Comparison of ENCODE assay signal across 22 cellular contexts in the genomic region with DNA sequence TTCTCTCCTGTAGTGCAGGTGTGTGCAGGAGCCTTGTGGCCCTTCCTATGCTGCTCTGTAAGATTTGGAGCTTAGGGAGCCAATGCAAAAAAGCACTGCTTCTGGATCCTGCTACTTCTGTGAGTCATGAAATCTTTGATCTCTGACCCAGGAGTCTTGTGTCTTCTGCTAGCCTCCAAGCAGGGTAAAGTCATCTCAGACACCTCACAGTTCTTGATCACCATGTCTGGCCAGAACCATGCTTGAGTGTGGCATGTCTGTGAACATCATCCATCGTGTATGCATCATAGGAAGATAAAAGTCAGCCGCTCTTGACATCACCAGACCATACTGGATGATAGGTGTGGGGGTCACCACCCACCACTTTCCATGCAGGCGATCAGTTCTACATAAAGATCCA.
DNase-seq lines count a peak whose midpoint lies in the region; ATAC-seq, FAIRE-seq and TF ChIP-seq lines count a peak whose summit lies in the region.
"Had no signal": no experiment of that assay in that cellular context is flagged by ENCODE, and none has a peak within 500 bp of the region (broad histone marks: within the 10 kb centered on the region; RNA-seq: fewer than 3 reads in every experiment).

No MANE protein-coding gene starts in this region.

- no peaks in the 10 kb centered on the region for H3K36me3 Mint-ChIP-seq in activated T-cell treated with anti-CD3 and anti-CD28 coated beads, Interleukin-2, amount 50 U/mL, for 4 hours (ENCODE audit: insufficient read depth)
- no peaks in the 10 kb centered on the region for H3K36me3 Mint-ChIP-seq in activated naive CD8-positive, alpha-beta T cell treated with anti-CD3 and anti-CD28 coated beads, Interleukin-2, amount 50 U/mL, for 24 hours (ENCODE audit: low read depth)
- H3K36me3 Mint-ChIP-seq in activated naive CD8-positive, alpha-beta T cell treated with anti-CD3 and anti-CD28 coated beads for 36 hours, result no peaks in the 10 kb centered on the region
- H3K36me3 Mint-ChIP-seq: CD4-positive, CD25-positive, alpha-beta regulatory T cell; CD8-positive, alpha-beta T cell had no signal

- peaks cover 1% of the 10 kb centered on the region for H3K27me3 Mint-ChIP-seq in activated T-cell treated with anti-CD3 and anti-CD28 coated beads, Interleukin-2, amount 50 U/mL, for 4 hours (ENCODE audit: low read depth)
- no peaks in the 10 kb centered on the region for H3K27me3 Mint-ChIP-seq in activated naive CD8-positive, alpha-beta T cell treated with anti-CD3 and anti-CD28 coated beads, Interleukin-2, amount 50 U/mL, for 24 hours
- no peaks in the 10 kb centered on the region for H3K27me3 Mint-ChIP-seq in activated naive CD8-positive, alpha-beta T cell treated with anti-CD3 and anti-CD28 coated beads for 36 hours
- H3K27me3 Mint-ChIP-seq in stimulated activated naive CD8-positive, alpha-beta T cell treated with anti-CD3 and anti-CD28 coated beads, Interleukin-15, amount 100 ng/mL, for 72 hours, result peaks cover 7% of the 10 kb centered on the region
- H3K27me3 Mint-ChIP-seq: CD4-positive, CD25-positive, alpha-beta regulatory T cell had no signal

- DNase-seq in activated T-cell treated with anti-CD3 and anti-CD28 coated beads, Interleukin-2, amount 50 U/mL, for 4 hours, result no peak
- no peak for DNase-seq in activated T-cell treated with anti-CD3 and anti-CD28 coated beads, Interleukin-2, amount 50 U/mL, for 1 hour
- DNase-seq in activated naive CD8-positive, alpha-beta T cell treated with anti-CD3 and anti-CD28 coated beads, Interleukin-2, amount 50 U/mL, for 24 hours, result no peak
- DNase-seq in activated naive CD8-positive, alpha-beta T cell treated with anti-CD3 and anti-CD28 coated beads for 36 hours, result no peak
- DNase-seq in bronchial epithelial cell (ENCODE audit: low read depth) (no peak), anterior cingulate cortex (lab: John Stamatoyannopoulos, UW) (no peak)
- no peak for DNase-seq in stimulated activated naive CD8-positive, alpha-beta T cell treated with anti-CD3 and anti-CD28 coated beads, Interleukin-15, amount 100 ng/mL, for 72 hours
- DNase-seq: CD4-positive, CD25-positive, alpha-beta regulatory T cell; CD8-positive, alpha-beta T cell; DMS 273 treated with DMSO at 0.1 percent for 48 hours; DMS79; EL; GDM1; GM23248; H7; HCEC 1CT had no signal

- no peaks in the 10 kb centered on the region for H3K4me1 Mint-ChIP-seq in activated T-cell treated with anti-CD3 and anti-CD28 coated beads, Interleukin-2, amount 50 U/mL, for 4 hours (ENCODE audit: low read depth)
- peaks cover 5% of the 10 kb centered on the region for H3K4me1 Mint-ChIP-seq in activated naive CD8-positive, alpha-beta T cell treated with anti-CD3 and anti-CD28 coated beads, Interleukin-2, amount 50 U/mL, for 24 hours
- H3K4me1 Mint-ChIP-seq in activated naive CD8-positive, alpha-beta T cell treated with anti-CD3 and anti-CD28 coated beads for 36 hours, result peaks cover 10% of the 10 kb centered on the region
- peaks cover 5% of the 10 kb centered on the region for H3K4me1 Mint-ChIP-seq in stimulated activated naive CD8-positive, alpha-beta T cell treated with anti-CD3 and anti-CD28 coated beads, Interleukin-15, amount 100 ng/mL, for 72 hours
- H3K4me1 Mint-ChIP-seq: CD4-positive, CD25-positive, alpha-beta regulatory T cell had no signal

- peak; percentile 28 to 34 for ATAC-seq in activated T-cell treated with anti-CD3 and anti-CD28 coated beads, Interleukin-2, amount 50 U/mL, for 4 hours
- peak; percentile 67 for ATAC-seq in activated naive CD8-positive, alpha-beta T cell treated with anti-CD3 and anti-CD28 coated beads, Interleukin-2, amount 50 U/mL, for 24 hours
- no peak for ATAC-seq in stimulated activated naive CD8-positive, alpha-beta T cell treated with anti-CD3 and anti-CD28 coated beads, Interleukin-15, amount 100 ng/mL, for 72 hours
- ATAC-seq: CD8-positive, alpha-beta T cell; GM12878 had no signal

- peaks cover 8% of the 10 kb centered on the region for H3K27me3 ChIP-seq in bronchial epithelial cell (ENCODE audit: control insufficient read depth, insufficient read depth, low read length)
- H3K27me3 ChIP-seq: BLaER1 had no signal

- FAIRE-seq in bronchial epithelial cell (lab: Jason Lieb, UNC), result peak; percentile 13
- FAIRE-seq: D721Med, GM12878, GM19239, H1 had no signal

- no peak for TF ChIP-seq CTCF in bronchial epithelial cell (IDR thresholded peaks at IDR 0.05; ENCODE audit: insufficient read depth, low read length, severe bottlenecking)

- H3K4me3 ChIP-seq in bronchial epithelial cell (ENCODE audit: low read depth, low read length), result no peak overlapping the region
- H3K4me3 ChIP-seq: BLaER1, GM12878, GM23248 had no signal

- no peaks in the 10 kb centered on the region for H3K9me3 Mint-ChIP-seq in activated T-cell treated with anti-CD3 and anti-CD28 coated beads, Interleukin-2, amount 50 U/mL, for 4 hours
- H3K9me3 Mint-ChIP-seq in activated naive CD8-positive, alpha-beta T cell treated with anti-CD3 and anti-CD28 coated beads, Interleukin-2, amount 50 U/mL, for 24 hours, result no peaks in the 10 kb centered on the region
- no peaks in the 10 kb centered on the region for H3K9me3 Mint-ChIP-seq in activated naive CD8-positive, alpha-beta T cell treated with anti-CD3 and anti-CD28 coated beads for 36 hours
- H3K9me3 Mint-ChIP-seq in stimulated activated naive CD8-positive, alpha-beta T cell treated with anti-CD3 and anti-CD28 coated beads, Interleukin-15, amount 100 ng/mL, for 72 hours, result no peaks in the 10 kb centered on the region
- H3K9me3 Mint-ChIP-seq: CD4-positive, CD25-positive, alpha-beta regulatory T cell; CD8-positive, alpha-beta T cell had no signal

- H3K27ac Mint-ChIP-seq in activated naive CD8-positive, alpha-beta T cell treated with anti-CD3 and anti-CD28 coated beads, Interleukin-2, amount 50 U/mL, for 24 hours, result no peak overlapping the region
- H3K27ac Mint-ChIP-seq in activated naive CD8-positive, alpha-beta T cell treated with anti-CD3 and anti-CD28 coated beads for 36 hours, result no peak overlapping the region
- H3K27ac Mint-ChIP-seq in stimulated activated naive CD8-positive, alpha-beta T cell treated with anti-CD3 and anti-CD28 coated beads, Interleukin-15, amount 100 ng/mL, for 72 hours, result no peak overlapping the region
- H3K27ac Mint-ChIP-seq: B cell; CD4-positive, CD25-positive, alpha-beta regulatory T cell; CD8-positive, alpha-beta T cell had no signal

- H3K4me3 Mint-ChIP-seq in activated T-cell treated with anti-CD3 and anti-CD28 coated beads, Interleukin-2, amount 50 U/mL, for 4 hours, result no peak overlapping the region
- no peak overlapping the region for H3K4me3 Mint-ChIP-seq in activated naive CD8-positive, alpha-beta T cell treated with anti-CD3 and anti-CD28 coated beads, Interleukin-2, amount 50 U/mL, for 24 hours
- H3K4me3 Mint-ChIP-seq in activated naive CD8-positive, alpha-beta T cell treated with anti-CD3 and anti-CD28 coated beads for 36 hours, result no peak overlapping the region
- no peak overlapping the region for H3K4me3 Mint-ChIP-seq in stimulated activated naive CD8-positive, alpha-beta T cell treated with anti-CD3 and anti-CD28 coated beads, Interleukin-15, amount 100 ng/mL, for 72 hours
- H3K4me3 Mint-ChIP-seq: B cell; CD4-positive, CD25-positive, alpha-beta regulatory T cell; CD8-positive, alpha-beta T cell had no signal

- no peaks in the 10 kb centered on the region for H3K36me3 ChIP-seq in bronchial epithelial cell (ENCODE audit: control insufficient read depth, insufficient read depth, low read length)
- H3K36me3 ChIP-seq: BLaER1 had no signal
